In the genomic region with DNA sequence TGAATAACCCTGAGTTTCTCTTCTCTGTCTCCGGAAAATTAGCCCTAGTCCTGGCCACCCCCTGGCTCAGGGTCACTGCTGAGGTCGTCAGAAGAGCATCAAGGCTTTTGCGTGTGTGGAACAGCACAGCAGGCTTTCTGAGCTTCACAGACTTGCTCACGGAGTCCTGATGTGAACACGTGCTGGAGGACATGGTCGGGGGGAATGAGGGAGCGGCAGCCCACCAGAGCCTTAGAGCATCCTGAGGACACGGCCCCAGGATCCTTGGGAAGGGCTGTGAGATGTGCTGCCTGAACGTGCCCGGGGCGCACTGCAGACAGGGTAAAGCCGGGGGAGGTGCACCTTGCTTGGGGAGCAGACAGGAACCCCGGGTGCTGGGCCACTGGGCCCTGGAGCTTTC, we compare ENCODE assay signal across 13 cellular contexts. TPM values are rescaled to one million over a fixed set of nuclear protein-coding genes. Genes with fewer than 3 reads are reported as not detected.
A peak's percentile ranks its signal among the peaks of the same experiment; 100 is the strongest.
DNase-seq lines count a peak whose midpoint lies in the region; ATAC-seq and TF ChIP-seq lines count a peak whose summit lies in the region.
"Had no signal": no experiment of that assay in that cellular context is flagged by ENCODE, and none has a peak within 500 bp of the region (broad histone marks: within the 10 kb centered on the region; RNA-seq: fewer than 3 reads in every experiment).

No MANE protein-coding gene starts in this region.

- intact Hi-C loops in esophagus muscularis mucosa (cut with DNase I) (loop anchor here (5.0 kb wide), 1 partner anchor 48 kb away; the partner anchor contains the start of gene POR), testis (cut with DNase I; ENCODE audit: low total_unique reads) (no loop called here)

- in situ Hi-C loops in HAP-1 (cut with MboI; ENCODE audit: low sequenced_read_pairs): no loop called here

- TF ChIP-seq EP300 in esophagus muscularis mucosa (IDR thresholded peaks at IDR 0.05): no peak

- DNase-seq in esophagus muscularis mucosa (ENCODE audit: extremely low spot score) (no peak), nephron progenitor cell (no peak), testis (no peak), mesenteric fat pad (ENCODE audit: low spot score) (no peak), HAP-1 (ENCODE audit: low spot score in 2 of 2) (no peak)
- no peak for DNase-seq in effector CD8-positive, alpha-beta T cell (lab: John Stamatoyannopoulos, UW)
- DNase-seq: activated CD8-positive, alpha-beta T cell treated with anti-CD3 and anti-CD28 coated beads for 36 hours; NCI-H1436; stimulated activated CD4-positive, alpha-beta T cell treated with anti-CD3 and anti-CD28 coated beads, Interleukin-4, amount 100 ng/mL, for 24 hours had no signal

- H3K9me3 Mint-ChIP-seq in nephron progenitor cell: no peaks in the 10 kb centered on the region
- H3K9me3 Mint-ChIP-seq: activated CD8-positive, alpha-beta T cell treated with anti-CD3 and anti-CD28 coated beads for 36 hours; stimulated activated effector memory CD8-positive, alpha-beta T cell treated with anti-CD3 and anti-CD28 coated beads, Interleukin-12 subunit alpha, Interleukin-12 subunit beta, amount 100 ng/mL, for 72 hours had no signal

- H3K36me3 Mint-ChIP-seq in nephron progenitor cell (ENCODE audit: low read depth): peaks cover 15% of the 10 kb centered on the region

- TF ChIP-seq POLR2A in esophagus muscularis mucosa (IDR thresholded peaks at IDR 0.05; ENCODE audit: low read depth) (no peak), testis (IDR thresholded peaks at IDR 0.05) (no peak)

- H3K27me3 Mint-ChIP-seq in nephron progenitor cell (ENCODE audit: low read depth, poor library complexity): no peaks in the 10 kb centered on the region
- H3K27me3 Mint-ChIP-seq: activated CD8-positive, alpha-beta T cell treated with anti-CD3 and anti-CD28 coated beads for 36 hours had no signal

- H3K4me1 ChIP-seq in esophagus muscularis mucosa (peaks cover 55 to 76% (median 71%) of the 10 kb centered on the region in 4 donors), testis (peaks cover 55% of the 10 kb centered on the region), HAP-1 (no peaks in the 10 kb centered on the region)

- H3K27me3 ChIP-seq in esophagus muscularis mucosa: no peaks in the 10 kb centered on the region
- H3K27me3 ChIP-seq in testis: no peaks in the 10 kb centered on the region
- H3K27me3 ChIP-seq in HAP-1 (ENCODE audit: low read depth): no peaks in the 10 kb centered on the region
- H3K27me3 ChIP-seq: hepatocyte had no signal

- H3K9me3 ChIP-seq in esophagus muscularis mucosa (no peaks in the 10 kb centered on the region), testis (no peaks in the 10 kb centered on the region), HAP-1 (no peaks in the 10 kb centered on the region)

- H3K4me3 Mint-ChIP-seq in nephron progenitor cell: no peak overlapping the region
- H3K4me3 Mint-ChIP-seq: activated CD8-positive, alpha-beta T cell treated with anti-CD3 and anti-CD28 coated beads for 36 hours; stimulated activated effector memory CD8-positive, alpha-beta T cell treated with anti-CD3 and anti-CD28 coated beads, Interleukin-12 subunit alpha, Interleukin-12 subunit beta, amount 100 ng/mL, for 72 hours had no signal

- H3K27ac Mint-ChIP-seq in nephron progenitor cell: peak overlapping the region; percentile 20
- H3K27ac Mint-ChIP-seq: activated CD8-positive, alpha-beta T cell treated with anti-CD3 and anti-CD28 coated beads for 36 hours; stimulated activated effector memory CD8-positive, alpha-beta T cell treated with anti-CD3 and anti-CD28 coated beads, Interleukin-12 subunit alpha, Interleukin-12 subunit beta, amount 100 ng/mL, for 72 hours had no signal

- peaks cover 81% of the 10 kb centered on the region for H3K4me1 Mint-ChIP-seq in nephron progenitor cell

- 77 to 87% (median 80%) methylated on average over 13 of the region's 13 CpGs for WGBS in adipose tissue, 3 donors
- WGBS in esophagus muscularis mucosa: 86% methylated on average over 10 of the region's 13 CpGs
- WGBS in testis, 2 donors: 65 to 72% methylated on average over 9 to 13 of the region's 13 CpGs

- ATAC-seq in HG03045 (IDR thresholded peaks at IDR 0.05; ENCODE audit: unreplicated experiment): no peak
- ATAC-seq: activated CD8-positive, alpha-beta T cell treated with anti-CD3 and anti-CD28 coated beads for 36 hours; stimulated activated effector memory CD8-positive, alpha-beta T cell treated with anti-CD3 and anti-CD28 coated beads, Interleukin-12 subunit alpha, Interleukin-12 subunit beta, amount 100 ng/mL, for 72 hours had no signal

- H3K4me3 ChIP-seq in esophagus muscularis mucosa: peak overlapping the region in 2 of 4 donors; percentile 33 to 36
- H3K4me3 ChIP-seq in testis: no peak overlapping the region
- H3K4me3 ChIP-seq in HAP-1: no peak overlapping the region
- H3K4me3 ChIP-seq: hepatocyte had no signal

- H3K36me3 ChIP-seq in esophagus muscularis mucosa (peaks cover 0 to 8% (median 2%) of the 10 kb centered on the region in 4 donors), testis (ENCODE audit: low read depth, missing control alignments) (no peaks in the 10 kb centered on the region), HAP-1 (replicated peaks) (no peaks in the 10 kb centered on the region; the same call in 1 of the 2 replicates)

- H3K27ac ChIP-seq in adipose tissue (ENCODE audit: low read depth, low read length): peak overlapping the region; percentile 34
- H3K27ac ChIP-seq in esophagus muscularis mucosa (replicated peaks in 1 of 4): peak overlapping the region; percentile 83 to 93 (median 85)
- peak overlapping the region; percentile 4 to 83 for H3K27ac ChIP-seq in testis

- TF ChIP-seq CTCF in esophagus muscularis mucosa (IDR thresholded peaks at IDR 0.05) (no peak), nephron progenitor cell (IDR thresholded peaks at IDR 0.05) (no peak), testis (IDR thresholded peaks at IDR 0.05) (no peak)

RNA-seq across cellular contexts. Expression of gene TMEM120A, which starts 28.8 kb away (rescaled TPM):
- polyA plus RNA-seq in adipose tissue (100 to 1,000 TPM in 2 of 3 donors, 10 to 100 TPM in 1; 62.5 to 257 (median 117) TPM), testis (ENCODE audit: insufficient read depth, low read depth, low replicate concordance) (270 TPM)
- total RNA-seq in esophagus muscularis mucosa (10 to 100 TPM; 23.2 to 37.8 (median 31.2) TPM), testis (100 to 1,000 TPM in 1 of 2 donors, 10 to 100 TPM in 1; 85.9 to 150 TPM), mesenteric fat pad (93.8 TPM)

RNA-seq across cellular contexts. Expression of gene POR, which starts 50.7 kb away (rescaled TPM):
- polyA plus RNA-seq in adipose tissue (100 to 1,000 TPM in 1 of 3 donors, 10 to 100 TPM in 2; 59.6 to 250 (median 70.1) TPM), testis (ENCODE audit: insufficient read depth, low read depth, low replicate concordance) (98.5 TPM)
- total RNA-seq in esophagus muscularis mucosa (10 to 100 TPM; 37.8 to 71.4 (median 63.6) TPM), testis (100 to 1,000 TPM; 122 to 169 TPM), mesenteric fat pad (507 TPM)

Comparison
In these comparisons a context has a peak if more than half of its experiments do, and no peak if none do; other contexts are left out.
1. H3K27ac ChIP-seq: peak in every context shown above with its lines; median percentile 85 in esophagus muscularis mucosa; 44 in testis; 34 in adipose tissue.